17 cellular contexts compared by ENCODE assay signal in the genomic region with DNA sequence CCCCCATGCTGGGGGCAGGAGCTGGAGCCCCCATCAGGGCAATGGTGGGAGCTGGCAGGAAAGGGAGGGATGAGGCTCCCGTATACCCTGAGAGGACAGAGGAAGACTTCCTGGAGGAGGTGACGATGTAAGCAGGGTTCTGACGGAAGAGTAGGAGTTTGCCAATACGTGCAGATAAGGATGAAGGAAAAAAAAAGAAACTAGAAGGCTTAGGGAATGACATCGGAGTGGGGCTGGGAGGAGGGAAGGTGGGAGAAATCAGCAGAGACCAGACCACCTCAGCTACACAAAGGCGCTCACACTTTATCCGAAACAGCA. TPM values are rescaled to one million over a fixed set of nuclear protein-coding genes. Genes with fewer than 3 reads are reported as not detected.
A peak's percentile ranks its signal among the peaks of the same experiment; 100 is the strongest.
DNase-seq lines count a peak whose midpoint lies in the region; ATAC-seq, FAIRE-seq and TF ChIP-seq lines count a peak whose summit lies in the region.
"Had no signal": no experiment of that assay in that cellular context is flagged by ENCODE, and none has a peak within 500 bp of the region (broad histone marks: within the 10 kb centered on the region; RNA-seq: fewer than 3 reads in every experiment).

No MANE protein-coding gene starts in this region.

- no peak overlapping the region for H4K8ac ChIP-seq in H1 (ENCODE audit: extremely low read depth, insufficient read depth, low read length)

- intact Hi-C loops in activated CD8-positive, alpha-beta T cell treated with anti-CD3 and anti-CD28 coated beads for 36 hours (cut with micrococcal nuclease): no loop called here

- H3K4me1 Mint-ChIP-seq in activated CD8-positive, alpha-beta T cell treated with anti-CD3 and anti-CD28 coated beads for 36 hours (ENCODE audit: low read depth): peaks cover 2% of the 10 kb centered on the region
- H3K4me1 Mint-ChIP-seq in activated CD8-positive, alpha-beta T cell treated with anti-CD3 and anti-CD28 coated beads, Interleukin-2, amount 10 ng/mL, durations not matched to agents 7 days and 5 days (ENCODE audit: low read depth): peaks cover 3% of the 10 kb centered on the region
- H3K4me1 Mint-ChIP-seq in stimulated activated naive B cell treated with anti-CD40 and anti-IgM and Interleukin-4, amounts not matched to agents 10 μg/mL and 1 μg/mL and 100 μg/mL, for 72 hours: peaks cover 4 to 25% of the 10 kb centered on the region in 2 donors
- H3K4me1 Mint-ChIP-seq: activated naive CD8-positive, alpha-beta T cell treated with anti-CD3 and anti-CD28 coated beads, Interleukin-2, amount 10 ng/mL, durations not matched to agents 7 days and 5 days had no signal

- H2AFZ ChIP-seq in KMS-11 (ENCODE audit: low read depth) (no peak overlapping the region), H1 (ENCODE audit: low read length) (no peak overlapping the region)

- POLR2A ChIA-PET in activated CD8-positive, alpha-beta T cell treated with anti-CD3 and anti-CD28 coated beads for 36 hours (lab: Charles Lee): no interaction called here
- POLR2A ChIA-PET in activated CD8-positive, alpha-beta T cell treated with anti-CD3 and anti-CD28 coated beads, Interleukin-2, amount 10 ng/mL, durations not matched to agents 7 days and 5 days (lab: Charles Lee): no interaction called here
- POLR2A ChIA-PET in H1 (lab: Charles Lee; ENCODE audit: partially characterized antibody): no interaction called here

- H3K27me3 ChIP-seq in KMS-11 (ENCODE audit: insufficient read depth, low read depth) (no peaks in the 10 kb centered on the region; the same call in 1 of the 2 replicates), H1 (replicated peaks in 1 of 4; ENCODE audit: control insufficient read depth in 3 of 4, extremely low read depth in 1 of 4, insufficient read depth in 3 of 4, low read length in 3 of 4) (no peaks in the 10 kb centered on the region)
- H3K27me3 ChIP-seq: BLaER1, esophagus muscularis mucosa, hepatocyte had no signal

- no peak overlapping the region for H2BK5ac ChIP-seq in H1 (ENCODE audit: low read depth, low read length)

- H3K4me2 ChIP-seq in KMS-11 (peak overlapping the region; percentile 71; the same call in 1 of the 2 replicates), H1 (ENCODE audit: insufficient read depth in 1 of 2, low read depth in 2 of 2, low read length in 2 of 2) (no peak overlapping the region)
- H3K4me2 ChIP-seq: BLaER1 had no signal

- no peak overlapping the region for H3K56ac ChIP-seq in H1 (replicated peaks; ENCODE audit: insufficient read length, low read depth, low read length)

- H3K27me3 Mint-ChIP-seq in activated CD8-positive, alpha-beta T cell treated with anti-CD3 and anti-CD28 coated beads for 36 hours: no peaks in the 10 kb centered on the region
- no peaks in the 10 kb centered on the region for H3K27me3 Mint-ChIP-seq in activated CD8-positive, alpha-beta T cell treated with anti-CD3 and anti-CD28 coated beads, Interleukin-2, amount 10 ng/mL, durations not matched to agents 7 days and 5 days (ENCODE audit: low read depth)
- no peaks in the 10 kb centered on the region for H3K27me3 Mint-ChIP-seq in stimulated activated naive B cell treated with anti-CD40 and anti-IgM and Interleukin-4, amounts not matched to agents 10 μg/mL and 1 μg/mL and 100 μg/mL, for 72 hours
- H3K27me3 Mint-ChIP-seq: activated naive CD8-positive, alpha-beta T cell treated with anti-CD3 and anti-CD28 coated beads, Interleukin-2, amount 10 ng/mL, durations not matched to agents 7 days and 5 days had no signal

- no peak overlapping the region for H3K14ac ChIP-seq in H1 (ENCODE audit: insufficient read length)

- H3K4me1 ChIP-seq in KMS-11 (ENCODE audit: low read depth, poor library complexity, severe bottlenecking) (peaks cover 12% of the 10 kb centered on the region), H1 (replicated peaks in 1 of 4; ENCODE audit: control insufficient read depth in 3 of 4, insufficient read depth in 4 of 4, low read length in 3 of 4) (peaks cover 0 to 3% (median 2%) of the 10 kb centered on the region in 4 experiments; a peak in 3 of 7 replicates)
- H3K4me1 ChIP-seq: psoas muscle had no signal

- H2BK120ac ChIP-seq in H1 (replicated peaks; ENCODE audit: low read depth, low read length): no peak overlapping the region

- no peaks in the 10 kb centered on the region for H4K20me1 ChIP-seq in KMS-11 (ENCODE audit: insufficient read depth)
- no peaks in the 10 kb centered on the region for H4K20me1 ChIP-seq in H1 (replicated peaks in 1 of 2; ENCODE audit: control insufficient read depth in 1 of 2, insufficient read depth in 2 of 2, low read length in 2 of 2)

- no peak for TF ChIP-seq POLR2A in H1 (IDR thresholded peaks at IDR 0.05; ENCODE audit: control extremely low read depth in 1 of 2, low read depth in 2 of 2, low read length in 2 of 2)

- no peak overlapping the region for H2BK20ac ChIP-seq in H1 (ENCODE audit: low read length)

- no peaks in the 10 kb centered on the region for H3K9me3 ChIP-seq in H1 (ENCODE audit: insufficient read depth in 2 of 2, low read depth in 1 of 2, low read length in 1 of 2)
- H3K9me3 ChIP-seq: BLaER1, esophagus muscularis mucosa, psoas muscle had no signal

- H4K5ac ChIP-seq in H1 (ENCODE audit: insufficient read length, low read depth, low read length): no peak overlapping the region

- no peak for FAIRE-seq in H1 (lab: Jason Lieb, UNC)
- FAIRE-seq: A204.1, frontal cortex had no signal

- no peaks in the 10 kb centered on the region for H3K23me2 ChIP-seq in H1 (ENCODE audit: low read depth, low read length)

- peak overlapping the region; percentile 67 for H3K27ac Mint-ChIP-seq in activated CD8-positive, alpha-beta T cell treated with anti-CD3 and anti-CD28 coated beads for 36 hours
- no peak overlapping the region for H3K27ac Mint-ChIP-seq in activated CD8-positive, alpha-beta T cell treated with anti-CD3 and anti-CD28 coated beads, Interleukin-2, amount 10 ng/mL, durations not matched to agents 7 days and 5 days
- peak overlapping the region; percentile 92 for H3K27ac Mint-ChIP-seq in stimulated activated naive B cell treated with anti-CD40 and anti-IgM and Interleukin-4, amounts not matched to agents 10 μg/mL and 1 μg/mL and 100 μg/mL, for 72 hours
- H3K27ac Mint-ChIP-seq: activated naive CD8-positive, alpha-beta T cell treated with anti-CD3 and anti-CD28 coated beads, Interleukin-2, amount 10 ng/mL, durations not matched to agents 7 days and 5 days had no signal

- no peak for DNase-seq in activated CD8-positive, alpha-beta T cell treated with anti-CD3 and anti-CD28 coated beads for 36 hours
- no peak for DNase-seq in activated CD8-positive, alpha-beta T cell treated with anti-CD3 and anti-CD28 coated beads, Interleukin-2, amount 10 ng/mL, durations not matched to agents 7 days and 5 days
- DNase-seq in H1 (ENCODE audit: low read depth in 1 of 2, low spot score in 2 of 2) (peak in 1 of 2 experiments; percentile 48), NCI-H2196 (lab: John Stamatoyannopoulos, UW; ENCODE audit: unreplicated experiment) (no peak), NCI-H82 (lab: John Stamatoyannopoulos, UW) (no peak)
- DNase-seq in stimulated activated naive B cell treated with anti-CD40 and anti-IgM and Interleukin-4, amounts not matched to agents 10 μg/mL and 1 μg/mL and 100 μg/mL, for 72 hours: no peak
- DNase-seq in central memory CD4-positive, alpha-beta T cell: no peak
- DNase-seq: activated naive CD8-positive, alpha-beta T cell treated with anti-CD3 and anti-CD28 coated beads, Interleukin-2, amount 10 ng/mL, durations not matched to agents 7 days and 5 days; effector CD8-positive, alpha-beta T cell; left ventricle myocardium superior; psoas muscle had no signal

- no peak for ATAC-seq in activated CD8-positive, alpha-beta T cell treated with anti-CD3 and anti-CD28 coated beads for 36 hours
- ATAC-seq in activated CD8-positive, alpha-beta T cell treated with anti-CD3 and anti-CD28 coated beads, Interleukin-2, amount 10 ng/mL, durations not matched to agents 7 days and 5 days: no peak
- no peak for ATAC-seq in stimulated activated naive B cell treated with anti-CD40 and anti-IgM and Interleukin-4, amounts not matched to agents 10 μg/mL and 1 μg/mL and 100 μg/mL, for 72 hours (replicated peaks)

- H3K9ac ChIP-seq in KMS-11: no peak overlapping the region
- no peak overlapping the region for H3K9ac ChIP-seq in H1 (replicated peaks in 1 of 4; ENCODE audit: extremely low read depth in 1 of 4, low read depth in 3 of 4, low read length in 3 of 4)
- H3K9ac ChIP-seq: BLaER1 had no signal

- no peaks in the 10 kb centered on the region for H3K79me2 ChIP-seq in KMS-11 (ENCODE audit: insufficient read depth, low read depth)
- H3K79me2 ChIP-seq in H1 (ENCODE audit: control insufficient read depth in 1 of 2, insufficient read depth in 2 of 2, low read length in 2 of 2): no peaks in the 10 kb centered on the region
- H3K79me2 ChIP-seq: hepatocyte had no signal

- no peak for TF ChIP-seq RAD21 in H1 (IDR thresholded peaks at IDR 0.05 in 1 of 2, conservative IDR thresholded peaks at IDR 0.05 in 1 of 2; ENCODE audit: low read depth in 2 of 2, low read length in 2 of 2)

- peak overlapping the region; percentile 81; the same call in 1 of the 2 replicates for H2BK15ac ChIP-seq in H1 (ENCODE audit: low read length)

- CTCF ChIA-PET in activated CD8-positive, alpha-beta T cell treated with anti-CD3 and anti-CD28 coated beads for 36 hours (lab: Charles Lee): interaction anchor here (0.6 to 2.4 kb wide), 8 partner anchors 14 to 279 kb away, joined by 3 to 28 read pairs (median 4); no protein-coding TSS in a partner anchor
- CTCF ChIA-PET in activated CD8-positive, alpha-beta T cell treated with anti-CD3 and anti-CD28 coated beads, Interleukin-2, amount 10 ng/mL, durations not matched to agents 7 days and 5 days (lab: Charles Lee): interaction anchor here (0.6 to 3.6 kb wide), 4 partner anchors 12 to 28 kb away, joined by 3 to 18 read pairs (median 4); no protein-coding TSS in a partner anchor
- CTCF ChIA-PET in H1 (lab: Charles Lee; ENCODE audit: partially characterized antibody): interaction anchor here (0.6 to 6.0 kb wide), 17 partner anchors 9 to 1981 kb away, joined by 3 to 85 read pairs (median 4); a partner anchor contains a TSS

- no peaks in the 10 kb centered on the region for H3K9me3 Mint-ChIP-seq in activated CD8-positive, alpha-beta T cell treated with anti-CD3 and anti-CD28 coated beads for 36 hours
- no peaks in the 10 kb centered on the region for H3K9me3 Mint-ChIP-seq in activated CD8-positive, alpha-beta T cell treated with anti-CD3 and anti-CD28 coated beads, Interleukin-2, amount 10 ng/mL, durations not matched to agents 7 days and 5 days (ENCODE audit: insufficient read depth)
- H3K9me3 Mint-ChIP-seq in stimulated activated naive B cell treated with anti-CD40 and anti-IgM and Interleukin-4, amounts not matched to agents 10 μg/mL and 1 μg/mL and 100 μg/mL, for 72 hours: no peaks in the 10 kb centered on the region
- H3K9me3 Mint-ChIP-seq: activated naive CD8-positive, alpha-beta T cell treated with anti-CD3 and anti-CD28 coated beads, Interleukin-2, amount 10 ng/mL, durations not matched to agents 7 days and 5 days had no signal

- H3K36me3 ChIP-seq in KMS-11 (ENCODE audit: insufficient read depth) (no peaks in the 10 kb centered on the region), H1 (ENCODE audit: control insufficient read depth in 2 of 4, insufficient read depth in 4 of 4, low read length in 3 of 4) (no peaks in the 10 kb centered on the region)

- no peak overlapping the region for H2AK5ac ChIP-seq in H1 (ENCODE audit: low read depth, low read length)

- no peak overlapping the region for H4K91ac ChIP-seq in H1 (replicated peaks; ENCODE audit: insufficient read length, low read length)

- H3K4me3 Mint-ChIP-seq in activated CD8-positive, alpha-beta T cell treated with anti-CD3 and anti-CD28 coated beads for 36 hours: no peak overlapping the region
- H3K4me3 Mint-ChIP-seq in activated CD8-positive, alpha-beta T cell treated with anti-CD3 and anti-CD28 coated beads, Interleukin-2, amount 10 ng/mL, durations not matched to agents 7 days and 5 days: no peak overlapping the region
- no peak overlapping the region for H3K4me3 Mint-ChIP-seq in stimulated activated naive B cell treated with anti-CD40 and anti-IgM and Interleukin-4, amounts not matched to agents 10 μg/mL and 1 μg/mL and 100 μg/mL, for 72 hours
- H3K4me3 Mint-ChIP-seq: activated naive CD8-positive, alpha-beta T cell treated with anti-CD3 and anti-CD28 coated beads, Interleukin-2, amount 10 ng/mL, durations not matched to agents 7 days and 5 days had no signal

- no peak overlapping the region for H3K23ac ChIP-seq in H1 (ENCODE audit: insufficient read length)

- H3K36me3 Mint-ChIP-seq in activated CD8-positive, alpha-beta T cell treated with anti-CD3 and anti-CD28 coated beads for 36 hours (ENCODE audit: low read depth): peaks cover 3% of the 10 kb centered on the region
- peaks cover 25% of the 10 kb centered on the region for H3K36me3 Mint-ChIP-seq in activated CD8-positive, alpha-beta T cell treated with anti-CD3 and anti-CD28 coated beads, Interleukin-2, amount 10 ng/mL, durations not matched to agents 7 days and 5 days (ENCODE audit: low read depth)
- peaks cover 5 to 11% of the 10 kb centered on the region in 2 donors for H3K36me3 Mint-ChIP-seq in stimulated activated naive B cell treated with anti-CD40 and anti-IgM and Interleukin-4, amounts not matched to agents 10 μg/mL and 1 μg/mL and 100 μg/mL, for 72 hours

- H3K27ac ChIP-seq in KMS-11 (no peak overlapping the region), H1 (ENCODE audit: low read depth, low read length) (no peak overlapping the region)
- H3K27ac ChIP-seq: BLaER1, esophagus muscularis mucosa, hepatocyte, psoas muscle had no signal

- 82% methylated on average over 7 of the region's 7 CpGs; no CpG with 5 or more reads in 1 of the 2 experiments for WGBS in H1 (ENCODE audit: extremely low coverage in 1 of 2, insufficient coverage in 1 of 2, insufficient read length in 1 of 2, insufficient replicate concordance in 2 of 2, low coverage in 1 of 2, low lambda C conversion rate in 2 of 2, missing lambda C conversion rate in 1 of 2), 2 experiments

- no peak overlapping the region for H2BK12ac ChIP-seq in H1 (ENCODE audit: low read depth, low read length)

- TF ChIP-seq EP300 in H1 (IDR thresholded peaks at IDR 0.05; ENCODE audit: borderline replicate concordance in 1 of 2, low read depth in 2 of 2, low read length in 2 of 2): no peak

- H3K4ac ChIP-seq in H1 (replicated peaks; ENCODE audit: insufficient read length, low read depth, low read length): no peak overlapping the region

- H3K79me1 ChIP-seq in H1 (ENCODE audit: low read depth, low read length): no peaks in the 10 kb centered on the region

- no peak for TF ChIP-seq CTCF in activated CD8-positive, alpha-beta T cell treated with anti-CD3 and anti-CD28 coated beads for 36 hours (IDR thresholded peaks at IDR 0.05)
- TF ChIP-seq CTCF in KMS-11 (conservative IDR thresholded peaks at IDR 0.05; ENCODE audit: low read depth, low read length): no peak
- no peak for TF ChIP-seq CTCF in H1 (IDR thresholded peaks at IDR 0.05; ENCODE audit: control extremely low read depth in 1 of 3, insufficient read depth in 1 of 3, low read depth in 1 of 3, low read length in 3 of 3)

- no peak overlapping the region for H3K18ac ChIP-seq in H1 (ENCODE audit: extremely low read depth, low read length)

- no peak overlapping the region for H3K4me3 ChIP-seq in KMS-11 (IDR thresholded peaks at IDR 0.05; ENCODE audit: insufficient read depth, low read depth, low read length)
- no peak overlapping the region for H3K4me3 ChIP-seq in H1 (ENCODE audit: extremely low read depth in 1 of 4, insufficient read depth in 2 of 4, low read depth in 3 of 4, low read length in 4 of 4)
- H3K4me3 ChIP-seq: BLaER1, esophagus muscularis mucosa, hepatocyte, psoas muscle had no signal

RNA-seq across cellular contexts. Expression of a gene that starts 32.3 kb away (rescaled TPM):
- 10 to 100 TPM; 25.9 to 36.4 TPM for total RNA-seq in activated CD8-positive, alpha-beta T cell treated with anti-CD3 and anti-CD28 coated beads for 36 hours
- total RNA-seq in activated CD8-positive, alpha-beta T cell treated with anti-CD3 and anti-CD28 coated beads, Interleukin-2, amount 10 ng/mL, durations not matched to agents 7 days and 5 days: 10 to 100 TPM; 34.0 to 40.5 TPM
- 35.9 and 36.8 TPM in 2 replicates for total RNA-seq in H1 (2021; fragmentation: NEBNext Ultra II Directional; extraction: Animal tissue kit (Norgen Biotek cat#: 25700))
- polyA plus RNA-seq in H1 (2011; rRNA removed): 12.2 and 17.4 TPM in 2 replicates
- polyA plus RNA-seq in H1 (2011; cell fraction: cytosol; rRNA removed): 17.4 TPM
- 25.3 TPM for polyA plus RNA-seq in H1 (2011; cell fraction: nucleus; rRNA removed)
- 20.2 to 26.9 TPM (median 23.4 TPM) in 4 replicates for polyA plus RNA-seq in H1 (2012, experiment 1 of 2)
- polyA plus RNA-seq in H1 (2012, experiment 2 of 2): 17.9 TPM
- polyA plus RNA-seq in H1 (2013, experiment 1 of 2): 17.7 TPM
- 17.2 TPM for polyA plus RNA-seq in H1 (2013, experiment 2 of 2)
- polyA minus RNA-seq in H1 (2011; rRNA and poly(A)+ RNA removed): 8.3 and 9.1 TPM in 2 replicates
- polyA minus RNA-seq in H1 (2011; cell fraction: cytosol; rRNA and poly(A)+ RNA removed): 20.8 TPM
- 15.8 TPM for polyA minus RNA-seq in H1 (2011; cell fraction: nucleus; rRNA and poly(A)+ RNA removed)
